Comparison of ENCODE assay signal across 16 cellular contexts in the genomic region with DNA sequence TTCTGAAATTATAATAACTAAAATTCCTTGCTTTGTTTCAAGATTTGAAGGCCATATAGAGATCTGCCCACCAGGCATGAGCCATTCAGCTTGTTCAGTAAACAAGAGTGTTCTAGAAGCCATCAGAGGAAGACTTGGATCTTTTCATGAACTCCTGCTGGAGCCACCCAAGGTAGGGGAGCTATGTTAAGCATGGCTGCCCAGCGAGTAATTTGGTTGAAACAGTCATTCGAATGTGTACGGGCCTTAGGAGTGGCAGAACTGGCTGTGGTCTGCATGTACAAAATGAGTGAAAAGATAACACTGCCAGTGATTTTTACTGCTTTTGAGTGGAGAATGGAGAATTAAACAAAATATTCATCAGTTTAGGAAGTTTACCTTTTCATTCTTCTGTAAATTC.
A peak's percentile ranks its signal among the peaks of the same experiment; 100 is the strongest.
DNase-seq lines count a peak whose midpoint lies in the region; ATAC-seq lines count a peak whose summit lies in the region.
"Had no signal": no experiment of that assay in that cellular context is flagged by ENCODE, and none has a peak within 500 bp of the region (broad histone marks: within the 10 kb centered on the region; RNA-seq: fewer than 3 reads in every experiment).

No MANE protein-coding gene starts in this region.

- no peak overlapping the region for H3K4me3 Mint-ChIP-seq in stimulated activated naive CD8-positive, alpha-beta T cell treated with anti-CD3 and anti-CD28 coated beads, Interleukin-15, Interleukin-2, amounts not matched to agents 100 ng/mL and 50 ng/mL, for 24 hours
- H3K4me3 Mint-ChIP-seq: CD14-positive monocyte; CD8-positive, alpha-beta T cell; HFFc6 had no signal

- peaks cover 28% of the 10 kb centered on the region for H3K4me1 Mint-ChIP-seq in stimulated activated naive CD8-positive, alpha-beta T cell treated with anti-CD3 and anti-CD28 coated beads, Interleukin-15, Interleukin-2, amounts not matched to agents 100 ng/mL and 50 ng/mL, for 24 hours (ENCODE audit: low read depth)

- no peaks in the 10 kb centered on the region for H3K9me3 Mint-ChIP-seq in stimulated activated naive CD8-positive, alpha-beta T cell treated with anti-CD3 and anti-CD28 coated beads, Interleukin-15, Interleukin-2, amounts not matched to agents 100 ng/mL and 50 ng/mL, for 24 hours
- H3K9me3 Mint-ChIP-seq: CD8-positive, alpha-beta T cell; HFFc6 had no signal

- ATAC-seq in stimulated activated naive CD8-positive, alpha-beta T cell treated with anti-CD3 and anti-CD28 coated beads, Interleukin-15, Interleukin-2, amounts not matched to agents 100 U/mL and 50 U/mL, for 24 hours: no peak
- no peak for ATAC-seq in HG03460 (IDR thresholded peaks at IDR 0.05; ENCODE audit: unreplicated experiment)
- ATAC-seq: A549; CD8-positive, alpha-beta T cell had no signal

- no peaks in the 10 kb centered on the region for H3K27me3 Mint-ChIP-seq in stimulated activated naive CD8-positive, alpha-beta T cell treated with anti-CD3 and anti-CD28 coated beads, Interleukin-15, Interleukin-2, amounts not matched to agents 100 ng/mL and 50 ng/mL, for 24 hours

- DNase-seq in stimulated activated naive CD8-positive, alpha-beta T cell treated with anti-CD3 and anti-CD28 coated beads, Interleukin-15, Interleukin-2, amounts not matched to agents 100 U/mL and 50 U/mL, for 24 hours: no peak
- DNase-seq in glomerular visceral epithelial cell (ENCODE audit: extremely low spot score) (peak; percentile 42), renal cortical epithelial cell (ENCODE audit: low read depth) (peak; percentile 33), OCI-M2 (lab: John Stamatoyannopoulos, UW; ENCODE audit: unreplicated experiment) (no peak)
- DNase-seq in activated CD4-positive, CD25-positive, alpha-beta regulatory T cell (lab: John Stamatoyannopoulos, UW): no peak
- DNase-seq: CD8-positive, alpha-beta T cell; COR-L47; DND-41; GDM1; HCEC 1CT; HFFc6; IMR-90 had no signal

- peaks cover 81% of the 10 kb centered on the region for H3K36me3 Mint-ChIP-seq in stimulated activated naive CD8-positive, alpha-beta T cell treated with anti-CD3 and anti-CD28 coated beads, Interleukin-15, Interleukin-2, amounts not matched to agents 100 ng/mL and 50 ng/mL, for 24 hours (ENCODE audit: low read depth)

- H3K27ac Mint-ChIP-seq in stimulated activated naive CD8-positive, alpha-beta T cell treated with anti-CD3 and anti-CD28 coated beads, Interleukin-15, Interleukin-2, amounts not matched to agents 100 ng/mL and 50 ng/mL, for 24 hours: peak overlapping the region; percentile 2
- H3K27ac Mint-ChIP-seq: CD8-positive, alpha-beta T cell; HFFc6 had no signal

Comparison
In these comparisons a context has a peak if more than half of its experiments do, and no peak if none do; other contexts are left out.
1. DNase-seq: peak in glomerular visceral epithelial cell (single experiment) and renal cortical epithelial cell (single experiment); none in stimulated activated naive CD8-positive, alpha-beta T cell treated with anti-CD3 and anti-CD28 coated beads, Interleukin-15, Interleukin-2, amounts not matched to agents 100 U/mL and 50 U/mL, for 24 hours (single experiment), activated CD4-positive, CD25-positive, alpha-beta regulatory T cell (0 of 4) and OCI-M2 (single experiment).